In the genomic region with DNA sequence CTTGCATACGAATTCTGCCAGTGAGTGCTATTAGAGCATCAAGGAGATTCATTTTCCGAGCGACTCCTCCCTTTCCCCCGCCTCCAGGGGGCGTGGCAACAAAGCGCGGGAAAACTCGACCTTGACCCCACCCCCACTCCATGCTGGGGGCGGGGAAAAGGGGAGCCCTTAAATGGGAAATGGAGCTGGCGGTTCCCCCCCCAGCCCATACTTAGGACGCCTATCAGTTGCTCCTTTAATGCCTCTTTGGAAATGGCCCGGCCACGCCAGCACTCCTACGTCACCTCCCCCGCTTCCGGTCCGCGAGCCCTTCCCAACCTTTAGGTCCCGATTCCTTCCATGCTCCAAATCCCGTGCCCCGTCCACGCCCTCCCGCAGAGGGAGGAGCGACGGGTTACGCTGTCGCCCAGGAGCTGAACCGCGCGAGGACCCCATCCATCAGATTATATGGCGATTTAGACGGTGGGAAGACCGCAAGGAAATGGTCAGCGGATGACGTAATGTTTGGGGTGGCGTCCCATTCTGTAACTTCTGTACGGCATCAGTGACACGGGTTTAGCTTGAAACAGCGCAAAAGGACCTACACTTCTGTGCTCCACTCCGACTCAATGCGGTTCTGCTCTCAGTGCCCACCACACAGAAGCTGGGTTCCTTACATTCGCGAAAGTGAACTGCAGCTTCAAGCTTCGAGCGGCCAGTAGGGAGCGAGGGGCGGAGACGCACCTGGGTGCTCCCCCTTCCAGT, we compare ENCODE assay signal across 1 cellular context.
A peak's percentile ranks its signal among the peaks of the same experiment; 100 is the strongest.
TF ChIP-seq lines count a peak whose summit lies in the region.

No MANE protein-coding gene starts in this region.

TF ChIP-seq in HepG2, 621 proteins besides CTCF, POLR2A, EP300 and RAD21 (continued from another document and continues in another):
- TF ChIP-seq, protein P1, sequence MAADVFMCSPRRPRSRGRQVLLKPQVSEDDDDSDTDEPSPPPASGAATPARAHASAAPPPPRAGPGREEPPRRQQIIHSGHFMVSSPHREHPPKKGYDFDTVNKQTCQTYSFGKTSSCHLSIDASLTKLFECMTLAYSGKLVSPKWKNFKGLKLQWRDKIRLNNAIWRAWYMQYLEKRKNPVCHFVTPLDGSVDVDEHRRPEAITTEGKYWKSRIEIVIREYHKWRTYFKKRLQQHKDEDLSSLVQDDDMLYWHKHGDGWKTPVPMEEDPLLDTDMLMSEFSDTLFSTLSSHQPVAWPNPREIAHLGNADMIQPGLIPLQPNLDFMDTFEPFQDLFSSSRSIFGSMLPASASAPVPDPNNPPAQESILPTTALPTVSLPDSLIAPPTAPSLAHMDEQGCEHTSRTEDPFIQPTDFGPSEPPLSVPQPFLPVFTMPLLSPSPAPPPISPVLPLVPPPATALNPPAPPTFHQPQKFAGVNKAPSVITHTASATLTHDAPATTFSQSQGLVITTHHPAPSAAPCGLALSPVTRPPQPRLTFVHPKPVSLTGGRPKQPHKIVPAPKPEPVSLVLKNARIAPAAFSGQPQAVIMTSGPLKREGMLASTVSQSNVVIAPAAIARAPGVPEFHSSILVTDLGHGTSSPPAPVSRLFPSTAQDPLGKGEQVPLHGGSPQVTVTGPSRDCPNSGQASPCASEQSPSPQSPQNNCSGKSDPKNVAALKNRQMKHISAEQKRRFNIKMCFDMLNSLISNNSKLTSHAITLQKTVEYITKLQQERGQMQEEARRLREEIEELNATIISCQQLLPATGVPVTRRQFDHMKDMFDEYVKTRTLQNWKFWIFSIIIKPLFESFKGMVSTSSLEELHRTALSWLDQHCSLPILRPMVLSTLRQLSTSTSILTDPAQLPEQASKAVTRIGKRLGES (CRISPR knock-in tag; IDR thresholded peaks at IDR 0.05; ENCODE audit: borderline replicate concordance) = no peak; the same call in 1 of the 2 replicates
- TF ChIP-seq WIZ (CRISPR knock-in tag; IDR thresholded peaks at IDR 0.05) (0 out of 2 replicates have a peak, but pooled peaks have one; percentile 65), FOXM1 (CRISPR knock-in tag; IDR thresholded peaks at IDR 0.05) (no peak), HINFP (CRISPR knock-in tag; IDR thresholded peaks at IDR 0.05; ENCODE audit: low read depth) (peak; percentile 85; the same call in 1 of the 2 replicates), CBX2 (IDR thresholded peaks at IDR 0.05; ENCODE audit: low read depth, low read length) (no peak), CBX2 (CRISPR knock-in tag; IDR thresholded peaks at IDR 0.05; ENCODE audit: low read depth) (no peak), ZNF101 (CRISPR knock-in tag; IDR thresholded peaks at IDR 0.05; ENCODE audit: borderline replicate concordance, low read depth) (no peak), ELF4 (CRISPR knock-in tag; IDR thresholded peaks at IDR 0.05; ENCODE audit: borderline replicate concordance) (peak; percentile 71), TCF7L2 (IDR thresholded peaks at IDR 0.05; ENCODE audit: low read depth, low read length) (no peak), NCOA2 (CRISPR knock-in tag; IDR thresholded peaks at IDR 0.05) (no peak), ZNF772 (CRISPR knock-in tag; IDR thresholded peaks at IDR 0.05) (peak; percentile 74), AGO2 (optimal IDR thresholded peaks at IDR 0.05; ENCODE audit: low read depth, low read length) (no peak), FUBP1 (CRISPR knock-in tag; IDR thresholded peaks at IDR 0.05; ENCODE audit: borderline replicate concordance) (no peak), MEIS1 (CRISPR knock-in tag; IDR thresholded peaks at IDR 0.05; ENCODE audit: borderline replicate concordance) (no peak), ZNF552 (CRISPR knock-in tag; IDR thresholded peaks at IDR 0.05; ENCODE audit: borderline replicate concordance) (peak; percentile 89; the same call in 1 of the 2 replicates), ATF6 (CRISPR knock-in tag; conservative IDR thresholded peaks at IDR 0.05) (no peak), E2F5 (CRISPR knock-in tag; conservative IDR thresholded peaks at IDR 0.05) (peak; percentile 95), SNAI1 (CRISPR knock-in tag; IDR thresholded peaks at IDR 0.05; ENCODE audit: borderline replicate concordance) (no peak), KLF11 (CRISPR knock-in tag; IDR thresholded peaks at IDR 0.05) (no peak), ETV5 (CRISPR knock-in tag; IDR thresholded peaks at IDR 0.05; ENCODE audit: borderline replicate concordance) (peak; percentile 72), ZNF543 (CRISPR knock-in tag; IDR thresholded peaks at IDR 0.05) (no peak), NR0B2 (CRISPR knock-in tag; IDR thresholded peaks at IDR 0.05) (no peak), SMYD3 (CRISPR knock-in tag; IDR thresholded peaks at IDR 0.05) (0 out of 2 replicates have a peak, but pooled peaks have one; percentile 20), ZFX (CRISPR knock-in tag; IDR thresholded peaks at IDR 0.05; ENCODE audit: low read depth) (peak; percentile 36; the same call in 1 of the 2 replicates), ZNF879 (CRISPR knock-in tag; IDR thresholded peaks at IDR 0.05) (no peak), FIP1L1 (IDR thresholded peaks at IDR 0.05; ENCODE audit: borderline replicate concordance, insufficient read depth, low read depth, low read length) (no peak), CREBL2 (CRISPR knock-in tag; IDR thresholded peaks at IDR 0.05; ENCODE audit: borderline replicate concordance) (0 out of 2 replicates have a peak, but pooled peaks have one; percentile 87), ZMYM2 (CRISPR knock-in tag; IDR thresholded peaks at IDR 0.05) (no peak; the same call in 1 of the 2 replicates), ZNF580 (CRISPR knock-in tag; IDR thresholded peaks at IDR 0.05; ENCODE audit: borderline replicate concordance, low read depth) (no peak)
- TF ChIP-seq, protein P2, sequence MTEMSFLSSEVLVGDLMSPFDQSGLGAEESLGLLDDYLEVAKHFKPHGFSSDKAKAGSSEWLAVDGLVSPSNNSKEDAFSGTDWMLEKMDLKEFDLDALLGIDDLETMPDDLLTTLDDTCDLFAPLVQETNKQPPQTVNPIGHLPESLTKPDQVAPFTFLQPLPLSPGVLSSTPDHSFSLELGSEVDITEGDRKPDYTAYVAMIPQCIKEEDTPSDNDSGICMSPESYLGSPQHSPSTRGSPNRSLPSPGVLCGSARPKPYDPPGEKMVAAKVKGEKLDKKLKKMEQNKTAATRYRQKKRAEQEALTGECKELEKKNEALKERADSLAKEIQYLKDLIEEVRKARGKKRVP (CRISPR knock-in tag; IDR thresholded peaks at IDR 0.05) = peak in 1 of 2 experiments; percentile 89; a peak in 2 of 4 replicates
- TF ChIP-seq, protein P3, sequence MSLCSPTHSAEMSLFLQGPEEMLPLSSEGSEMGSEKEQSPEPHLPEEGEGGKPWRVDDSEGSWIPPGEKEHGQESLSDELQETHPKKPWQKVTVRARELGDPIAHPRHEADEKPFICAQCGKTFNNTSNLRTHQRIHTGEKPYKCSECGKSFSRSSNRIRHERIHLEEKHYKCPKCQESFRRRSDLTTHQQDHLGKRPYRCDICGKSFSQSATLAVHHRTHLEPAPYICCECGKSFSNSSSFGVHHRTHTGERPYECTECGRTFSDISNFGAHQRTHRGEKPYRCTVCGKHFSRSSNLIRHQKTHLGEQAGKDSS (CRISPR knock-in tag; IDR thresholded peaks at IDR 0.05; ENCODE audit: borderline replicate concordance, low read depth) = no peak
- TF ChIP-seq, protein P4, sequence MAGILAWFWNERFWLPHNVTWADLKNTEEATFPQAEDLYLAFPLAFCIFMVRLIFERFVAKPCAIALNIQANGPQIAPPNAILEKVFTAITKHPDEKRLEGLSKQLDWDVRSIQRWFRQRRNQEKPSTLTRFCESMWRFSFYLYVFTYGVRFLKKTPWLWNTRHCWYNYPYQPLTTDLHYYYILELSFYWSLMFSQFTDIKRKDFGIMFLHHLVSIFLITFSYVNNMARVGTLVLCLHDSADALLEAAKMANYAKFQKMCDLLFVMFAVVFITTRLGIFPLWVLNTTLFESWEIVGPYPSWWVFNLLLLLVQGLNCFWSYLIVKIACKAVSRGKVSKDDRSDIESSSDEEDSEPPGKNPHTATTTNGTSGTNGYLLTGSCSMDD (CRISPR knock-in tag; IDR thresholded peaks at IDR 0.05) = no peak
- TF ChIP-seq, protein P5, sequence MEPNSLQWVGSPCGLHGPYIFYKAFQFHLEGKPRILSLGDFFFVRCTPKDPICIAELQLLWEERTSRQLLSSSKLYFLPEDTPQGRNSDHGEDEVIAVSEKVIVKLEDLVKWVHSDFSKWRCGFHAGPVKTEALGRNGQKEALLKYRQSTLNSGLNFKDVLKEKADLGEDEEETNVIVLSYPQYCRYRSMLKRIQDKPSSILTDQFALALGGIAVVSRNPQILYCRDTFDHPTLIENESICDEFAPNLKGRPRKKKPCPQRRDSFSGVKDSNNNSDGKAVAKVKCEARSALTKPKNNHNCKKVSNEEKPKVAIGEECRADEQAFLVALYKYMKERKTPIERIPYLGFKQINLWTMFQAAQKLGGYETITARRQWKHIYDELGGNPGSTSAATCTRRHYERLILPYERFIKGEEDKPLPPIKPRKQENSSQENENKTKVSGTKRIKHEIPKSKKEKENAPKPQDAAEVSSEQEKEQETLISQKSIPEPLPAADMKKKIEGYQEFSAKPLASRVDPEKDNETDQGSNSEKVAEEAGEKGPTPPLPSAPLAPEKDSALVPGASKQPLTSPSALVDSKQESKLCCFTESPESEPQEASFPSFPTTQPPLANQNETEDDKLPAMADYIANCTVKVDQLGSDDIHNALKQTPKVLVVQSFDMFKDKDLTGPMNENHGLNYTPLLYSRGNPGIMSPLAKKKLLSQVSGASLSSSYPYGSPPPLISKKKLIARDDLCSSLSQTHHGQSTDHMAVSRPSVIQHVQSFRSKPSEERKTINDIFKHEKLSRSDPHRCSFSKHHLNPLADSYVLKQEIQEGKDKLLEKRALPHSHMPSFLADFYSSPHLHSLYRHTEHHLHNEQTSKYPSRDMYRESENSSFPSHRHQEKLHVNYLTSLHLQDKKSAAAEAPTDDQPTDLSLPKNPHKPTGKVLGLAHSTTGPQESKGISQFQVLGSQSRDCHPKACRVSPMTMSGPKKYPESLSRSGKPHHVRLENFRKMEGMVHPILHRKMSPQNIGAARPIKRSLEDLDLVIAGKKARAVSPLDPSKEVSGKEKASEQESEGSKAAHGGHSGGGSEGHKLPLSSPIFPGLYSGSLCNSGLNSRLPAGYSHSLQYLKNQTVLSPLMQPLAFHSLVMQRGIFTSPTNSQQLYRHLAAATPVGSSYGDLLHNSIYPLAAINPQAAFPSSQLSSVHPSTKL (CRISPR knock-in tag; IDR thresholded peaks at IDR 0.05) = peak; percentile 32; the same call in 1 of the 2 replicates
